Comparison of ENCODE assay signal across 12 cellular contexts in genomic region chr14:100568998-100569733, GRCh38. TPM values are rescaled to one million over a fixed set of nuclear protein-coding genes. Genes with fewer than 3 reads are reported as not detected.
DNase-seq lines count a peak whose midpoint lies in the region; ATAC-seq and TF ChIP-seq lines count a peak whose summit lies in the region.
"Had no signal": no experiment of that assay in that cellular context is flagged by ENCODE, and none has a peak within 500 bp of the region (broad histone marks: within the 10 kb centered on the region; RNA-seq: fewer than 3 reads in every experiment).

No MANE protein-coding gene starts in this region.

- H3K27me3 ChIP-seq in right cardiac atrium (ENCODE audit: control insufficient read depth, insufficient read depth) (no peaks in the 10 kb centered on the region), uterus (no peaks in the 10 kb centered on the region)

- TF ChIP-seq POLR2A in uterus (IDR thresholded peaks at IDR 0.05) = peak in 1 of 2 donors; percentile 19

- 6% methylated on average over 45 of the region's 45 CpGs for WGBS in right cardiac atrium

- H3K36me3 ChIP-seq in uterus = no peaks in the 10 kb centered on the region
- H3K36me3 ChIP-seq: adrenal gland had no signal

- TF ChIP-seq CTCF in uterus (IDR thresholded peaks at IDR 0.05) = no peak

- no peak overlapping the region for H3K27ac Mint-ChIP-seq in activated T-helper 17 cell treated with anti-CD3 and anti-CD28 coated beads, Interleukin-2, amount 50 U/mL, for 72 hours

- intact Hi-C loops in right cardiac atrium (cut with DNase I) = no loop called here
- intact Hi-C loops in sciatic nerve (cut with DNase I) = no loop called here
- intact Hi-C loops in uterus (cut with DNase I; ENCODE audit: low total_unique reads) = no loop called here

- peak overlapping the region; percentile 59 for H3K4me3 ChIP-seq in right cardiac atrium (ENCODE audit: low read length)
- H3K4me3 ChIP-seq in uterus = peak overlapping the region in 1 of 2 donors; percentile 43

- DNase-seq in GM03348 (ENCODE audit: low spot score) = peak; percentile 53
- DNase-seq in right cardiac atrium = peak in 1 of 3 donors; percentile 51
- DNase-seq in sciatic nerve (ENCODE audit: low spot score) = no peak
- DNase-seq in uterus = no peak
- no peak for DNase-seq in HCEC 1CT
- no peak for DNase-seq in NCI-H526 treated with DMSO at 0.1 percent for 48 hours (lab: John Stamatoyannopoulos, UW)
- DNase-seq: adrenal gland, DMS79 treated with DMSO at 0.1 percent for 48 hours, NCI-H748 treated with DMSO at 0.1 percent for 48 hours had no signal

- H3K27me3 Mint-ChIP-seq in activated T-helper 17 cell treated with anti-CD3 and anti-CD28 coated beads, Interleukin-2, amount 50 U/mL, for 72 hours = peaks cover 29% of the 10 kb centered on the region

- H3K36me3 Mint-ChIP-seq in activated T-helper 17 cell treated with anti-CD3 and anti-CD28 coated beads, Interleukin-2, amount 50 U/mL, for 72 hours (ENCODE audit: low read depth) = no peaks in the 10 kb centered on the region

- no peaks in the 10 kb centered on the region for H3K9me3 ChIP-seq in right cardiac atrium (ENCODE audit: control insufficient read depth, low read length)
- no peaks in the 10 kb centered on the region for H3K9me3 ChIP-seq in uterus
- H3K9me3 ChIP-seq: adrenal gland had no signal

- H3K27ac ChIP-seq in right cardiac atrium (ENCODE audit: low read length) (no peak overlapping the region), uterus (no peak overlapping the region)
- H3K27ac ChIP-seq: KMS-11 had no signal

- no peak for ATAC-seq in activated T-helper 17 cell treated with anti-CD3 and anti-CD28 coated beads, Interleukin-2, amount 50 U/mL, for 72 hours (replicated peaks)
- peak; percentile 15 to 26 for ATAC-seq in right cardiac atrium
- ATAC-seq in sciatic nerve = peak; percentile 73
- no peak for ATAC-seq in HG02885 (IDR thresholded peaks at IDR 0.05; ENCODE audit: poor library complexity, unreplicated experiment)

- no peaks in the 10 kb centered on the region for H3K4me1 ChIP-seq in right cardiac atrium (ENCODE audit: control insufficient read depth, insufficient read depth, low read length)
- peaks cover 0 to 16% of the 10 kb centered on the region in 2 donors for H3K4me1 ChIP-seq in uterus

- H3K4me3 Mint-ChIP-seq in activated T-helper 17 cell treated with anti-CD3 and anti-CD28 coated beads, Interleukin-2, amount 50 U/mL, for 72 hours = peak overlapping the region; percentile 52

- no peaks in the 10 kb centered on the region for H3K9me3 Mint-ChIP-seq in activated T-helper 17 cell treated with anti-CD3 and anti-CD28 coated beads, Interleukin-2, amount 50 U/mL, for 72 hours

- H3K4me1 Mint-ChIP-seq in activated T-helper 17 cell treated with anti-CD3 and anti-CD28 coated beads, Interleukin-2, amount 50 U/mL, for 72 hours = no peaks in the 10 kb centered on the region

RNA-seq across cellular contexts. Expression of gene BEGAIN, which starts 18.1 kb away (rescaled TPM):
- total RNA-seq in activated T-helper 17 cell treated with anti-CD3 and anti-CD28 coated beads, Interleukin-2, amount 50 U/mL, for 72 hours = 1 to 10 TPM; 2.1 to 2.4 TPM
- total RNA-seq in right cardiac atrium (1 to 10 TPM; 1.4 to 2.7 (median 2.0) TPM), sciatic nerve (12.3 TPM), uterus (10 to 100 TPM in 1 of 4 donors, 1 to 10 TPM in 2, not detected in 1; 2.6 to 16.5 (median 4.4) TPM)
- polyA plus RNA-seq in right cardiac atrium = 1.4 TPM

Comparison
In these comparisons a context has a peak if more than half of its experiments do, and no peak if none do; other contexts are left out.
1. ATAC-seq: peak in right cardiac atrium (2 of 2) and sciatic nerve (single experiment); none in activated T-helper 17 cell treated with anti-CD3 and anti-CD28 coated beads, Interleukin-2, amount 50 U/mL, for 72 hours (single experiment) and HG02885 (single experiment).